ENCODE assay signal across 1 cellular context in genomic region chr22:39089928-39090327, GRCh38.
TF ChIP-seq lines count a peak whose summit lies in the region.

No MANE protein-coding gene starts in this region.

TF ChIP-seq in K562, 482 proteins besides CTCF, POLR2A, EP300 and RAD21:
- TF ChIP-seq CEBPG (CRISPR knock-in tag; IDR thresholded peaks at IDR 0.05) (no peak), CEBPG (tag; conservative IDR thresholded peaks at IDR 0.05 in 1 of 2, IDR thresholded peaks at IDR 0.05 in 1 of 2) (peak in 1 of 2 experiments; percentile 26; a peak in 1 of 4 replicates), SIX5 (IDR thresholded peaks at IDR 0.05; ENCODE audit: borderline replicate concordance in 1 of 2, insufficient read depth in 1 of 2, low read depth in 1 of 2, low read length in 2 of 2) (no peak), CEBPB (tag; IDR thresholded peaks at IDR 0.05) (0 out of 2 replicates have a peak, but pooled peaks have one; percentile 13)
TF ChIP-seq in K562: peak in this region for 2.
